ENCODE assay signal across 21 cellular contexts in the genomic region with DNA sequence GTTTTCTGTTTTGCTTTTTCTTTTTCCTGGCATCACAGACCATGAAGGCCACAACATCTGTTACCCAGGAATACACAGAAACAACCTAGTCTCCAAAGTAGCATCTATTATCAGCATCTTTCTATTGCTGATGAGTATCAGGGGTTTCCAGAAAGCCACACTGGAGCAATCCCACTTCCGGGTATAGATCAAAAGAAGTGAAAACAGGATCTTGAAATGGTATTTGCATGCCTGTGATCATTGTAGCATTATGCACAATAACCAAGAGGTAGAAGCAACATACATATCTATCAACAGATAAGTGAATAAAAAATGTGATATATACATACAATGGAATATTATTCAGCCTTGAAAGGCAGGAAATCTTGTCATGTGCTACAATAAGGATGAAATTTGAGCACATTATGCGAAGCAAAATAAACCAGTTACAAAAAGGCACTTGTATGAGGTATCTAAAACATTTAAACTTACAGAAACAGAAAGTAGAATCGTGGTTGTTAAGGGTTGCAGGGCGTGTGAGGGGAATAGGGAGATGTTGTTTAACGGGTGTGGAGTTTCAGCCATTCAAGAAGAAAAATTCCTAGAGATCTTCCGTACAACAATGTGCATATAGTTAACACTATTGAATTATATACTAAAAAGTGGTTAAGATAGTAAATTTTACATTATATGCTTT.
"Had no signal": no experiment of that assay in that cellular context is flagged by ENCODE, and none has a peak within 500 bp of the region (broad histone marks: within the 10 kb centered on the region; RNA-seq: fewer than 3 reads in every experiment).

No MANE protein-coding gene starts in this region.

- ATAC-seq: activated CD4-positive, CD25-positive, alpha-beta regulatory T cell treated with anti-CD3 and anti-CD28 coated beads, Interleukin-2, amount 50 U/mL, for 24 hours; activated T-cell treated with anti-CD3 and anti-CD28 coated beads, Interleukin-2, amount 50 U/mL, for 4 hours; left lobe of liver; right lobe of liver; stimulated activated naive CD8-positive, alpha-beta T cell treated with anti-CD3 and anti-CD28 coated beads, Interleukin-15, amount 100 ng/mL, for 72 hours had no signal

- H3K4me1 ChIP-seq: colonic mucosa, parathyroid adenoma, right lobe of liver had no signal

- H3K27me3 ChIP-seq: brain microvascular endothelial cell, colonic mucosa, right lobe of liver had no signal

- DNase-seq: activated CD4-positive, alpha-beta T cell treated with anti-CD3 and anti-CD28 coated beads, Interleukin-2, amount 50 U/mL, for 1 hour; activated CD8-positive, alpha-beta memory T cell treated with anti-CD3 and anti-CD28 coated beads, Interleukin-2, amount 50 U/mL, for 4 hours; activated naive CD4-positive, alpha-beta T cell treated with anti-CD3 and anti-CD28 coated beads for 36 hours; activated T-cell treated with anti-CD3 and anti-CD28 coated beads, Interleukin-2, amount 50 U/mL, for 4 hours; anterior cingulate cortex; brain microvascular endothelial cell; central memory CD4-positive, alpha-beta T cell; colonic mucosa; erythroblast; kidney; midbrain; right lobe of liver; small intestine; stimulated activated CD4-positive, alpha-beta T cell treated with anti-CD3 and anti-CD28 coated beads, Interleukin-15, amount 100 ng/mL, for 24 hours; stimulated activated CD4-positive, alpha-beta T cell treated with anti-CD3 and anti-CD28 coated beads, Interleukin-4, amount 100 ng/mL, for 1 hour; stimulated activated naive CD8-positive, alpha-beta T cell treated with anti-CD3 and anti-CD28 coated beads, Interleukin-15, amount 100 ng/mL, for 72 hours; trophoblast cell had no signal

- H3K4me3 ChIP-seq: colonic mucosa, lung, right lobe of liver had no signal

- H3K9me3 ChIP-seq: colonic mucosa, right lobe of liver had no signal

- H3K27ac ChIP-seq: brain microvascular endothelial cell, colonic mucosa, parathyroid adenoma, right lobe of liver had no signal

- H3K36me3 ChIP-seq: brain microvascular endothelial cell, colonic mucosa, right lobe of liver had no signal
